17 cellular contexts compared by ENCODE assay signal in genomic region chr4:177001271-177002175, GRCh38.
DNase-seq lines count a peak whose midpoint lies in the region; ATAC-seq and TF ChIP-seq lines count a peak whose summit lies in the region.
"Had no signal": no experiment of that assay in that cellular context is flagged by ENCODE, and none has a peak within 500 bp of the region (broad histone marks: within the 10 kb centered on the region; RNA-seq: fewer than 3 reads in every experiment).

No MANE protein-coding gene starts in this region.

- H3K4me2 ChIP-seq in GM23248 (ENCODE audit: unreplicated experiment), result peak overlapping the region; percentile 11

- WGBS in GM23248 (ENCODE audit: low coverage in 1 of 2, low lambda C conversion rate in 2 of 2, missing lambda C conversion rate in 2 of 2), 2 experiments, result 71 to 77% methylated on average over 3 of the region's 3 CpGs
- WGBS in endodermal cell (ENCODE audit: insufficient coverage in 1 of 2, insufficient read length in 1 of 2), 2 experiments, result 85 to 100% methylated on average over 2 to 3 of the region's 3 CpGs

- H3K79me2 ChIP-seq in GM23248 (ENCODE audit: insufficient read depth), result no peaks in the 10 kb centered on the region

- peak; percentile 60 for DNase-seq in GM23248
- peak; percentile 16 for DNase-seq in NCI-H69 (lab: John Stamatoyannopoulos, UW)
- DNase-seq in endodermal cell, result no peak
- DNase-seq in omental fat pad (ENCODE audit: low spot score), result no peak
- DNase-seq in RWPE1 (ENCODE audit: low spot score), result no peak
- DNase-seq in cerebellar cortex (ENCODE audit: low spot score), result no peak
- DNase-seq in SKM-1 treated with dmso at 0.1 percent for 144 hours (lab: John Stamatoyannopoulos, UW; ENCODE audit: unreplicated experiment), result no peak
- DNase-seq: activated CD8-positive, alpha-beta memory T cell treated with anti-CD3 and anti-CD28 coated beads, Interleukin-2, amount 50 U/mL, for 48 hours; GDM1; H9; left colon; NCI-H1092 treated with DMSO at 0.1 percent for 48 hours; NCI-H510A; SHP77 had no signal

- H3K27ac Mint-ChIP-seq in endodermal cell, result peak overlapping the region; percentile 39
- H3K27ac Mint-ChIP-seq: CD14-positive monocyte, H9 had no signal

- H3K4me1 Mint-ChIP-seq in endodermal cell, result peaks cover 22% of the 10 kb centered on the region

- H4K20me1 ChIP-seq in GM23248 (ENCODE audit: insufficient read depth), result no peaks in the 10 kb centered on the region

- POLR2A ChIA-PET in RWPE1 (lab: Yijun Ruan, JAX; ENCODE audit: low non-redundant PET), result no interaction called here

- no peak overlapping the region for H3K9ac ChIP-seq in GM23248
- H3K9ac ChIP-seq in endodermal cell (ENCODE audit: extremely low read depth, low read length, poor library complexity, severe bottlenecking), result no peak overlapping the region

- peaks cover 36% of the 10 kb centered on the region for H3K4me1 ChIP-seq in GM23248 (ENCODE audit: insufficient read depth)
- no peaks in the 10 kb centered on the region for H3K4me1 ChIP-seq in endodermal cell (ENCODE audit: control insufficient read depth, insufficient read depth, low read length)

- H3K9me3 ChIP-seq in GM23248 (ENCODE audit: low read depth) (peaks cover 5% of the 10 kb centered on the region), endodermal cell (ENCODE audit: control insufficient read depth, low read length) (peaks cover 6% of the 10 kb centered on the region)

- no peaks in the 10 kb centered on the region for H3K9me2 ChIP-seq in GM23248 (ENCODE audit: insufficient read depth)

- H3K36me3 ChIP-seq in GM23248 (ENCODE audit: low read depth), result no peaks in the 10 kb centered on the region
- H3K36me3 ChIP-seq in endodermal cell (ENCODE audit: control insufficient read depth, insufficient read depth, low read length), result no peaks in the 10 kb centered on the region

- H3K36me3 Mint-ChIP-seq in endodermal cell (ENCODE audit: low read depth), result no peaks in the 10 kb centered on the region
- H3K36me3 Mint-ChIP-seq: CD14-positive monocyte had no signal

- no peak overlapping the region for H3K4me3 ChIP-seq in GM23248
- H3K4me3 ChIP-seq in endodermal cell (ENCODE audit: low read length), result no peak overlapping the region

- TF ChIP-seq CTCF in endodermal cell (conservative IDR thresholded peaks at IDR 0.05) (no peak), omental fat pad (IDR thresholded peaks at IDR 0.05) (no peak), RWPE1 (conservative IDR thresholded peaks at IDR 0.05; ENCODE audit: low read depth) (no peak)

- ATAC-seq in omental fat pad (ENCODE audit: low FRiP score) (peak; percentile 82), GM19351 (IDR thresholded peaks at IDR 0.05; ENCODE audit: unreplicated experiment) (no peak)
- ATAC-seq: left colon, sciatic nerve had no signal

- CTCF ChIA-PET in RWPE1 (lab: Yijun Ruan, JAX), result no interaction called here

- H3K27me3 ChIP-seq in GM23248 (replicated peaks; ENCODE audit: insufficient read depth) (no peaks in the 10 kb centered on the region), endodermal cell (ENCODE audit: control insufficient read depth, insufficient read depth, low read length, poor library complexity, severe bottlenecking) (no peaks in the 10 kb centered on the region)

- H3K4me3 Mint-ChIP-seq in endodermal cell, result no peak overlapping the region
- H3K4me3 Mint-ChIP-seq: CD14-positive monocyte, H9 had no signal

- in situ Hi-C loops in GM23248 (cut with MboI), result no loop called here

- peak overlapping the region; percentile 4; the same call in 1 of the 2 replicates for H2AFZ ChIP-seq in GM23248

- H3K27ac ChIP-seq in GM23248 (no peak overlapping the region), endodermal cell (ENCODE audit: low read depth, low read length) (no peak overlapping the region), RWPE1 (no peak overlapping the region)

- no peaks in the 10 kb centered on the region for H3K27me3 Mint-ChIP-seq in endodermal cell (ENCODE audit: insufficient read depth)

- no peaks in the 10 kb centered on the region for H3K9me3 Mint-ChIP-seq in endodermal cell
- H3K9me3 Mint-ChIP-seq: H9 had no signal

- H3F3A ChIP-seq in GM23248 (ENCODE audit: insufficient read depth), result peaks cover 24% of the 10 kb centered on the region

Comparison
In these comparisons a context has a peak if more than half of its experiments do, and no peak if none do; other contexts are left out.
1. DNase-seq: peak in GM23248 (single experiment) and NCI-H69 (single experiment); none in endodermal cell (single experiment), omental fat pad (single experiment), RWPE1 (single experiment), cerebellar cortex (single experiment) and SKM-1 treated with dmso at 0.1 percent for 144 hours (single experiment).